In genomic region chr13:111521030-111521429, GRCh38 we compare ENCODE assay signal across 27 cellular contexts.
DNase-seq lines count a peak whose midpoint lies in the region; ATAC-seq and TF ChIP-seq lines count a peak whose summit lies in the region.
"Had no signal": no experiment of that assay in that cellular context is flagged by ENCODE, and none has a peak within 500 bp of the region (broad histone marks: within the 10 kb centered on the region; RNA-seq: fewer than 3 reads in every experiment).

No MANE protein-coding gene starts in this region.

- ATAC-seq in esophagus mucosa: peak; percentile 43
- no peak for ATAC-seq in HG03442 (IDR thresholded peaks at IDR 0.05; ENCODE audit: unreplicated experiment)
- ATAC-seq: GM12878, Panc1 had no signal

- H3K4me3 Mint-ChIP-seq in H9 (no peak overlapping the region), type B pancreatic cell (no peak overlapping the region)
- H3K4me3 Mint-ChIP-seq: CD4-positive, alpha-beta T cell; IgD-negative memory B cell had no signal

- no peak overlapping the region for H2BK12ac ChIP-seq in H9 (ENCODE audit: insufficient read length, low read depth, low read length)

- no peaks in the 10 kb centered on the region for H3K27me3 ChIP-seq in H9 (ENCODE audit: insufficient read depth, low read length)

- no peak overlapping the region for H3K14ac ChIP-seq in H9 (ENCODE audit: insufficient read depth, low read length)

- H4K8ac ChIP-seq in H9 (replicated peaks; ENCODE audit: insufficient read length, low read depth, low read length): no peak overlapping the region

- H3K27ac Mint-ChIP-seq in H9 (no peak overlapping the region), type B pancreatic cell (no peak overlapping the region)
- H3K27ac Mint-ChIP-seq: CD4-positive, alpha-beta T cell; IgD-negative memory B cell had no signal

- TF ChIP-seq CTCF in H9 (conservative IDR thresholded peaks at IDR 0.05) (no peak), type B pancreatic cell (conservative IDR thresholded peaks at IDR 0.05) (no peak)

- no peak overlapping the region for H2BK120ac ChIP-seq in H9 (ENCODE audit: low read depth, low read length, poor library complexity, severe bottlenecking)

- no peaks in the 10 kb centered on the region for H3K79me2 ChIP-seq in H9 (ENCODE audit: insufficient read depth, low read length)

- DNase-seq in H9 (peak; percentile 24), mesenteric fat pad (ENCODE audit: low spot score) (peak; percentile 67), type B pancreatic cell (ENCODE audit: extremely low spot score, unreplicated experiment) (peak; percentile 62), Kasumi-1 (lab: John Stamatoyannopoulos, UW) (no peak)
- no peak for DNase-seq in activated CD4-positive, alpha-beta T cell treated with anti-CD3 and anti-CD28 coated beads for 4 hours
- DNase-seq: AML-193; CD4-positive, alpha-beta T cell; GOT3; HCEC 1CT; NCI-H1048; NCI-H1417; NCI-H1694; NCI-H2029 treated with DMSO at 0.1 percent for 48 hours; NCI-H2171; NCI-H226; NCI-H510A; NCI-H69; SHP77 had no signal

- no peak overlapping the region for H3T11ph ChIP-seq in H9 (ENCODE audit: low read length)

- no peak overlapping the region for H2BK15ac ChIP-seq in H9 (ENCODE audit: low read depth, low read length)

- H3K79me1 ChIP-seq in H9 (ENCODE audit: insufficient read depth, low read depth, low read length, poor library complexity, severe bottlenecking): no peaks in the 10 kb centered on the region

- H3K4ac ChIP-seq in H9 (ENCODE audit: low read depth, low read length): no peak overlapping the region

- H3K36me3 Mint-ChIP-seq in H9 (ENCODE audit: insufficient read depth in 1 of 3, low read depth in 3 of 3) (peaks cover 0 to 2% (median 0%) of the 10 kb centered on the region in 3 experiments; a peak in 1 of 7 replicates), type B pancreatic cell (no peaks in the 10 kb centered on the region)
- H3K36me3 Mint-ChIP-seq: IgD-negative memory B cell had no signal

- H3K4me1 ChIP-seq in H9 (ENCODE audit: insufficient read depth, low read length): no peaks in the 10 kb centered on the region

- no peak overlapping the region for H3K18ac ChIP-seq in H9 (ENCODE audit: insufficient read length, low read depth, low read length)

- H3K4me2 ChIP-seq in H9 (ENCODE audit: insufficient read depth, insufficient read length, low read length): no peak overlapping the region
- H3K4me2 ChIP-seq: KMS-11 had no signal

- H2AFZ ChIP-seq in H9 (ENCODE audit: low read length): no peak overlapping the region

- no peak overlapping the region for H4K5ac ChIP-seq in H9 (ENCODE audit: insufficient read length, low read depth, low read length)

- no peak overlapping the region for H2BK20ac ChIP-seq in H9 (ENCODE audit: low read depth, low read length, poor library complexity, severe bottlenecking)

- no peak overlapping the region for H3K27ac ChIP-seq in H9 (ENCODE audit: insufficient read length, low read depth, low read length)
- H3K27ac ChIP-seq: BLaER1 treated with 17β-estradiol and CSF1 and Interleukin-3, amounts not matched to agents 10 nM and 100 nM; HL-60; KMS-11; RWPE1 had no signal

- no peak overlapping the region for H3K23ac ChIP-seq in H9 (ENCODE audit: insufficient read length, low read depth, low read length)

- H3K27me3 Mint-ChIP-seq in H9 (ENCODE audit: low read depth) (peaks cover 19% of the 10 kb centered on the region), type B pancreatic cell (peaks cover 20% of the 10 kb centered on the region)

- no peak overlapping the region for H3K9ac ChIP-seq in H9 (ENCODE audit: extremely low read depth, insufficient read length, low read length)
- H3K9ac ChIP-seq: BLaER1 treated with 17β-estradiol and CSF1 and Interleukin-3, amounts not matched to agents 10 nM and 100 nM; KMS-11 had no signal

- no peak overlapping the region for H3K56ac ChIP-seq in H9 (ENCODE audit: insufficient read length, low read depth, low read length)

- H4K91ac ChIP-seq in H9 (ENCODE audit: insufficient read length, low read depth, low read length): no peak overlapping the region

- H3K9me3 Mint-ChIP-seq in H9 (no peaks in the 10 kb centered on the region; a peak in 1 of 5 replicates), type B pancreatic cell (no peaks in the 10 kb centered on the region)
- H3K9me3 Mint-ChIP-seq: CD4-positive, alpha-beta T cell; IgD-negative memory B cell had no signal

- H4K20me1 ChIP-seq in H9 (ENCODE audit: control insufficient read depth, insufficient read depth, insufficient read length): no peaks in the 10 kb centered on the region

- no peak overlapping the region for H2BK5ac ChIP-seq in H9 (ENCODE audit: insufficient read length, low read length)

- H3K4me1 Mint-ChIP-seq in H9 (peaks cover 0 to 3% of the 10 kb centered on the region in 2 experiments; a peak in 1 of 4 replicates), type B pancreatic cell (ENCODE audit: unreplicated experiment) (no peaks in the 10 kb centered on the region)
- H3K4me1 Mint-ChIP-seq: IgD-negative memory B cell had no signal

- H3K9me3 ChIP-seq in H9 (ENCODE audit: control insufficient read depth, low read depth, low read length): no peaks in the 10 kb centered on the region
- H3K9me3 ChIP-seq: BLaER1 treated with 17β-estradiol and CSF1 and Interleukin-3, amounts not matched to agents 10 nM and 100 nM had no signal

- no peak overlapping the region for H2AK5ac ChIP-seq in H9 (ENCODE audit: insufficient read length, low read length)

- WGBS in H9 (ENCODE audit: extremely low coverage, insufficient read length, low lambda C conversion rate): no CpG with 5 or more reads among the region's 10 CpGs

- H3K23me2 ChIP-seq in H9 (ENCODE audit: insufficient read length, low read depth, low read length, poor library complexity, severe bottlenecking): no peaks in the 10 kb centered on the region

Comparison
In these comparisons a context has a peak if more than half of its experiments do, and no peak if none do; other contexts are left out.
1. DNase-seq: peak in H9 (single experiment), mesenteric fat pad (single experiment) and type B pancreatic cell (single experiment); none in Kasumi-1 (0 of 2) and activated CD4-positive, alpha-beta T cell treated with anti-CD3 and anti-CD28 coated beads for 4 hours (0 of 2).